ENCODE assay signal across 2 cellular contexts in genomic region chr5:77076961-77077820, GRCh38.
TF ChIP-seq lines count a peak whose summit lies in the region.

No MANE protein-coding gene starts in this region.

TF ChIP-seq in liver, 16 proteins besides CTCF, POLR2A, EP300 and RAD21 (continued from another document):
- TF ChIP-seq, protein P1, sequence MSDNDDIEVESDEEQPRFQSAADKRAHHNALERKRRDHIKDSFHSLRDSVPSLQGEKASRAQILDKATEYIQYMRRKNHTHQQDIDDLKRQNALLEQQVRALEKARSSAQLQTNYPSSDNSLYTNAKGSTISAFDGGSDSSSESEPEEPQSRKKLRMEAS (IDR thresholded peaks at IDR 0.05) = no peak
- no peak for TF ChIP-seq YY1 (IDR thresholded peaks at IDR 0.05)
- no peak for TF ChIP-seq RXRA (IDR thresholded peaks at IDR 0.05)
- no peak for TF ChIP-seq HNF4G (IDR thresholded peaks at IDR 0.05)
- no peak for TF ChIP-seq ZBTB33 (IDR thresholded peaks at IDR 0.05)
- TF ChIP-seq EGR1 (IDR thresholded peaks at IDR 0.05; ENCODE audit: low read depth in 2 of 2) = no peak
- TF ChIP-seq JUND (IDR thresholded peaks at IDR 0.05) = no peak
- no peak for TF ChIP-seq NR2F2 (IDR thresholded peaks at IDR 0.05)
- TF ChIP-seq GABPA (IDR thresholded peaks at IDR 0.05 in 1 of 2, conservative IDR thresholded peaks at IDR 0.05 in 1 of 2) = no peak
- TF ChIP-seq FOXA2 (IDR thresholded peaks at IDR 0.05) = no peak
- TF ChIP-seq HNF4A (conservative IDR thresholded peaks at IDR 0.05) = no peak
- TF ChIP-seq REST (IDR thresholded peaks at IDR 0.05) = no peak
TF ChIP-seq in liver: peak in this region for 0.

TF ChIP-seq in HepG2, 621 proteins besides CTCF, POLR2A, EP300 and RAD21 (continued from another document):
- TF ChIP-seq, protein P2, sequence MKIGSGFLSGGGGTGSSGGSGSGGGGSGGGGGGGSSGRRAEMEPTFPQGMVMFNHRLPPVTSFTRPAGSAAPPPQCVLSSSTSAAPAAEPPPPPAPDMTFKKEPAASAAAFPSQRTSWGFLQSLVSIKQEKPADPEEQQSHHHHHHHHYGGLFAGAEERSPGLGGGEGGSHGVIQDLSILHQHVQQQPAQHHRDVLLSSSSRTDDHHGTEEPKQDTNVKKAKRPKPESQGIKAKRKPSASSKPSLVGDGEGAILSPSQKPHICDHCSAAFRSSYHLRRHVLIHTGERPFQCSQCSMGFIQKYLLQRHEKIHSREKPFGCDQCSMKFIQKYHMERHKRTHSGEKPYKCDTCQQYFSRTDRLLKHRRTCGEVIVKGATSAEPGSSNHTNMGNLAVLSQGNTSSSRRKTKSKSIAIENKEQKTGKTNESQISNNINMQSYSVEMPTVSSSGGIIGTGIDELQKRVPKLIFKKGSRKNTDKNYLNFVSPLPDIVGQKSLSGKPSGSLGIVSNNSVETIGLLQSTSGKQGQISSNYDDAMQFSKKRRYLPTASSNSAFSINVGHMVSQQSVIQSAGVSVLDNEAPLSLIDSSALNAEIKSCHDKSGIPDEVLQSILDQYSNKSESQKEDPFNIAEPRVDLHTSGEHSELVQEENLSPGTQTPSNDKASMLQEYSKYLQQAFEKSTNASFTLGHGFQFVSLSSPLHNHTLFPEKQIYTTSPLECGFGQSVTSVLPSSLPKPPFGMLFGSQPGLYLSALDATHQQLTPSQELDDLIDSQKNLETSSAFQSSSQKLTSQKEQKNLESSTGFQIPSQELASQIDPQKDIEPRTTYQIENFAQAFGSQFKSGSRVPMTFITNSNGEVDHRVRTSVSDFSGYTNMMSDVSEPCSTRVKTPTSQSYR (CRISPR knock-in tag; IDR thresholded peaks at IDR 0.05; ENCODE audit: borderline replicate concordance) = no peak
- no peak for TF ChIP-seq ZNF235 (CRISPR knock-in tag; IDR thresholded peaks at IDR 0.05; ENCODE audit: borderline replicate concordance)
